14 cellular contexts compared by ENCODE assay signal in genomic region chr1:198798923-198799386, GRCh38.
DNase-seq lines count a peak whose midpoint lies in the region; ATAC-seq, FAIRE-seq and TF ChIP-seq lines count a peak whose summit lies in the region.
"Had no signal": no experiment of that assay in that cellular context is flagged by ENCODE, and none has a peak within 500 bp of the region (broad histone marks: within the 10 kb centered on the region; RNA-seq: fewer than 3 reads in every experiment).

No MANE protein-coding gene starts in this region.

- no peaks in the 10 kb centered on the region for H3K36me3 ChIP-seq in Panc1 (ENCODE audit: control insufficient read depth, insufficient read depth, low read length)
- H3K36me3 ChIP-seq: vagina had no signal

- H3K27me3 ChIP-seq in Panc1 (ENCODE audit: control insufficient read depth, insufficient read depth, low read length): no peaks in the 10 kb centered on the region
- H3K27me3 ChIP-seq: vagina had no signal

- intact Hi-C loops in Panc1 (cut with micrococcal nuclease; ENCODE audit: unreplicated experiment): no loop called here

- TF ChIP-seq CTCF in Panc1 (IDR thresholded peaks at IDR 0.05): 0 out of 2 replicates have a peak, but pooled peaks have one; percentile 8

- CTCF ChIA-PET in Panc1 (lab: Charles Lee): no interaction called here

- POLR2A ChIA-PET in Panc1 (lab: Charles Lee): no interaction called here

- H3K27ac ChIP-seq in Panc1 (ENCODE audit: low read length): no peak overlapping the region
- H3K27ac ChIP-seq: vagina, VCaP had no signal

- in situ Hi-C loops in Panc1 (cut with HindIII; ENCODE audit: low pct_unique_long_range_greater_than_20kb, low sequenced_read_pairs): no loop called here

- H3K9me3 ChIP-seq in Panc1 (ENCODE audit: control insufficient read depth, insufficient read depth, low read depth, low read length): no peaks in the 10 kb centered on the region; the same call in 1 of the 2 replicates
- H3K9me3 ChIP-seq: vagina had no signal

- H3K4me3 ChIP-seq in Panc1 (ENCODE audit: low read depth in 2 of 2, low read length in 2 of 2): no peak overlapping the region
- H3K4me3 ChIP-seq: vagina had no signal

- no TSS peak for BruUV-seq in Panc1 (replicated peaks; lab: Mats Ljungman, UMichigan)

- DNase-seq in GM18507 (ENCODE audit: extremely low spot score, insufficient read length, low read depth) (no peak), Panc1 (ENCODE audit: low read depth, low spot score) (no peak), Kasumi-1 (lab: John Stamatoyannopoulos, UW) (no peak), HK-2 (ENCODE audit: unreplicated experiment) (no peak)
- DNase-seq: activated effector memory CD4-positive, alpha-beta T cell treated with Interleukin-2 at 50 U/mL for 16 hours; Caco-2; GOT3; OCI-M1 had no signal

- peak; percentile 75 for ATAC-seq in GM21360 (IDR thresholded peaks at IDR 0.05; ENCODE audit: unreplicated experiment)
- peak; percentile 66 for ATAC-seq in HG03066 (IDR thresholded peaks at IDR 0.05; ENCODE audit: low read depth, unreplicated experiment)
- ATAC-seq in Panc1: no peak
- ATAC-seq in GM19035 (IDR thresholded peaks at IDR 0.05; ENCODE audit: unreplicated experiment): no peak
- ATAC-seq in HG03280 (IDR thresholded peaks at IDR 0.05; ENCODE audit: unreplicated experiment): no peak

- FAIRE-seq in GM18507 (lab: Jason Lieb, UNC): peak; percentile 80

- H3K4me1 ChIP-seq in Panc1 (ENCODE audit: control insufficient read depth, insufficient read depth, low read length): no peaks in the 10 kb centered on the region
- H3K4me1 ChIP-seq: Caco-2, vagina had no signal

Comparison
In these comparisons a context has a peak if more than half of its experiments do, and no peak if none do; other contexts are left out.
1. ATAC-seq: peak in GM21360 (single experiment) and HG03066 (single experiment); none in Panc1 (single experiment), GM19035 (single experiment) and HG03280 (single experiment).